1 cellular context compared by ENCODE assay signal in the genomic region with DNA sequence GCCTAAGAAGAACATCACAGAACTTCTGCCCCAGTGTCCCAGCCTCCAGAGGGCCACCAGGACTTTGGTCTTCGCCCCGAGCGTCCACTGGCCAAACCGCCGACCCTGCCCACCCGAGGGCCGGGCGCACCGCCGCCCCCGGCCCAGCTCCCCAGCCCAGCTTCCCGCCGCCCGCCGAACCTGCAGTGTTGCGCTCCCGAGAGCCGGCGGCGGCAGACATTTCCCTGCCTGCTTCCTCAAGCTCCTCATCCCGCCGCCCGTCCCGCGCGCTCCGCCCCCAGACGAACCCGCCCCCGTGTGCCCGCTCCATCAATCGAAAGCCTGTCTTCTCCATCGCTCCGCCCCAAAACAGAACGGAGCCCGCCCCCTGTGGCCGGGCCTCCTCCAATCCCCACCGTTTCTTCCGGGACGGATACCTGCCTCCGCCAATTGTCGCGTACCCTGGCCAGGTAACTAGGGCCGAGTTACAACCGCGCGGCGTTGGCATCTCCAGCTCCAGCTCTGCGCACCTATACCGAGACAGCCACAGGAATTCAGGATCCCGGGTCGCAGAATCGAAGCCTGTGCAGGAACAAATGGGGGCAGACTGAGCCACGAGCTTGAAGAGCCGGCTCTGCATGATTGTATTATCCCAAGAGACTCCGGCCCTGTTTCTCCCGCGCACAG.
TF ChIP-seq lines count a peak whose summit lies in the region.

No MANE protein-coding gene starts in this region.

TF ChIP-seq in IMR-90, 13 proteins besides CTCF, POLR2A, EP300 and RAD21 (continued from another document):
- peak; percentile 73; the same call in 1 of the 2 replicates for TF ChIP-seq USF2 (IDR thresholded peaks at IDR 0.05; ENCODE audit: low read depth, low read length)
- no peak for TF ChIP-seq CHD1 (IDR thresholded peaks at IDR 0.05; ENCODE audit: low read depth, low read length)
